In the genomic region with DNA sequence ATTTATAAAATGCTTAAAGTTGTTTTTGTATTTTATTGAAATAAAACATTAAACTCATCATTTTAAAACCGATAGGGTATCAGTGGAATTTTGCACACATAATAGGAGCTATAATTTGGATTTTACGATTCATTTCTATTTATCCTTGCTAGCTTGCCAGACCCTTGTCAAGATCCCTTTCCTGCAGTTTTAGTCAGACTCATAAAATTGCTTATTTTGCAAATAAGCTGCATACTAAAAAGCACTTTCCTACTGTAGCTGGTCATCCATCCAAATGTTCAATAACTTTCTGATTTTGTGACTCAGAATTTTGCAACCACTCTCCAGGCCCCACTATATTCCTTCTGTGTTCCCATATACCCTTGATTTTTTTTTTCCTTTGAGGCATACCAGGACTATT, we compare ENCODE assay signal across 3 cellular contexts.
A peak's percentile ranks its signal among the peaks of the same experiment; 100 is the strongest.
TF ChIP-seq lines count a peak whose summit lies in the region.

No MANE protein-coding gene starts in this region.

TF ChIP-seq in A549, 52 proteins besides CTCF, POLR2A, EP300 and RAD21:
- TF ChIP-seq MAFK (IDR thresholded peaks at IDR 0.05; ENCODE audit: partially characterized antibody) (peak; percentile 73), JUN (IDR thresholded peaks at IDR 0.05) (no peak)
- TF ChIP-seq, protein P1, sequence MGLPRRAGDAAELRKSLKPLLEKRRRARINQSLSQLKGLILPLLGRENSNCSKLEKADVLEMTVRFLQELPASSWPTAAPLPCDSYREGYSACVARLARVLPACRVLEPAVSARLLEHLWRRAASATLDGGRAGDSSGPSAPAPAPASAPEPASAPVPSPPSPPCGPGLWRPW (IDR thresholded peaks at IDR 0.05), result no peak
TF ChIP-seq in A549: peak in this region for 1.

TF ChIP-seq in IMR-90, 13 proteins besides CTCF, POLR2A, EP300 and RAD21:
- TF ChIP-seq BHLHE40 (IDR thresholded peaks at IDR 0.05; ENCODE audit: low read depth, low read length) (no peak), MAFK (IDR thresholded peaks at IDR 0.05; ENCODE audit: low read depth, low read length) (peak; percentile 53)

TF ChIP-seq in K562, 482 proteins besides CTCF, POLR2A, EP300 and RAD21:
- TF ChIP-seq CHAMP1 (IDR thresholded peaks at IDR 0.05), result no peak
- no peak for TF ChIP-seq HINFP (tag; conservative IDR thresholded peaks at IDR 0.05; ENCODE audit: low read depth)
- TF ChIP-seq HDAC1 (IDR thresholded peaks at IDR 0.05), result no peak
- TF ChIP-seq ZNF316 (IDR thresholded peaks at IDR 0.05), result peak; percentile 43
- no peak for TF ChIP-seq MBD1 (CRISPR knock-in tag; IDR thresholded peaks at IDR 0.05)
- TF ChIP-seq, protein P2, sequence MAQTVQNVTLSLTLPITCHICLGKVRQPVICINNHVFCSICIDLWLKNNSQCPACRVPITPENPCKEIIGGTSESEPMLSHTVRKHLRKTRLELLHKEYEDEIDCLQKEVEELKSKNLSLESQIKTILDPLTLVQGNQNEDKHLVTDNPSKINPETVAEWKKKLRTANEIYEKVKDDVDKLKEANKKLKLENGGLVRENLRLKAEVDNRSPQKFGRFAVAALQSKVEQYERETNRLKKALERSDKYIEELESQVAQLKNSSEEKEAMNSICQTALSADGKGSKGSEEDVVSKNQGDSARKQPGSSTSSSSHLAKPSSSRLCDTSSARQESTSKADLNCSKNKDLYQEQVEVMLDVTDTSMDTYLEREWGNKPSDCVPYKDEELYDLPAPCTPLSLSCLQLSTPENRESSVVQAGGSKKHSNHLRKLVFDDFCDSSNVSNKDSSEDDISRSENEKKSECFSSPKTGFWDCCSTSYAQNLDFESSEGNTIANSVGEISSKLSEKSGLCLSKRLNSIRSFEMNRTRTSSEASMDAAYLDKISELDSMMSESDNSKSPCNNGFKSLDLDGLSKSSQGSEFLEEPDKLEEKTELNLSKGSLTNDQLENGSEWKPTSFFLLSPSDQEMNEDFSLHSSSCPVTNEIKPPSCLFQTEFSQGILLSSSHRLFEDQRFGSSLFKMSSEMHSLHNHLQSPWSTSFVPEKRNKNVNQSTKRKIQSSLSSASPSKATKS (CRISPR knock-in tag; IDR thresholded peaks at IDR 0.05), result no peak
- TF ChIP-seq BDP1 (IDR thresholded peaks at IDR 0.05; ENCODE audit: insufficient read depth, insufficient read length), result no peak
- TF ChIP-seq NFXL1 (CRISPR knock-in tag; IDR thresholded peaks at IDR 0.05), result no peak
- no peak for TF ChIP-seq ZBTB34 (CRISPR knock-in tag; IDR thresholded peaks at IDR 0.05)
- TF ChIP-seq C11orf30 (IDR thresholded peaks at IDR 0.05; ENCODE audit: low read depth), result peak; percentile 25; the same call in 1 of the 2 replicates
- TF ChIP-seq ESRRB (CRISPR knock-in tag; IDR thresholded peaks at IDR 0.05; ENCODE audit: borderline replicate concordance), result no peak
